In genomic region chr2:20781656-20782265, GRCh38 we compare ENCODE assay signal across 8 cellular contexts. TPM values are rescaled to one million over a fixed set of nuclear protein-coding genes. Genes with fewer than 3 reads are reported as not detected.
DNase-seq lines count a peak whose midpoint lies in the region; ATAC-seq, FAIRE-seq and TF ChIP-seq lines count a peak whose summit lies in the region.

No MANE protein-coding gene starts in this region.

- CTCF ChIA-PET in Calu3 (lab: Charles Lee) = interaction anchor here (0.6 to 1.7 kb wide), 10 partner anchors 10 to 336 kb away, joined by 3 to 24 read pairs (median 3); no protein-coding TSS in a partner anchor

- no peaks in the 10 kb centered on the region for H3K36me3 ChIP-seq in WERI-Rb-1

- no peaks in the 10 kb centered on the region for H3K9me3 Mint-ChIP-seq in Calu3 (ENCODE audit: low read depth, unreplicated experiment)

- no peaks in the 10 kb centered on the region for H3K27me3 ChIP-seq in WERI-Rb-1 (ENCODE audit: insufficient read depth, low read depth, severe bottlenecking)

- H3K4me1 Mint-ChIP-seq in Calu3 (ENCODE audit: low read depth, unreplicated experiment) = no peaks in the 10 kb centered on the region

- H3K27me3 Mint-ChIP-seq in Calu3 (ENCODE audit: unreplicated experiment) = no peaks in the 10 kb centered on the region

- intact Hi-C loops in Calu3 (cut with micrococcal nuclease; ENCODE audit: unreplicated experiment) = loop anchor here (1.0 kb wide), 1 partner anchor 182 kb away; no protein-coding TSS in a partner anchor

- no peak overlapping the region for H3K4me3 ChIP-seq in WERI-Rb-1 (ENCODE audit: low read depth, low read length)

- peak; percentile 64 for ATAC-seq in HG03565 (IDR thresholded peaks at IDR 0.05; ENCODE audit: unreplicated experiment)
- no peak for ATAC-seq in HG02981 (IDR thresholded peaks at IDR 0.05; ENCODE audit: unreplicated experiment)

- H3K27ac Mint-ChIP-seq in Calu3 (ENCODE audit: unreplicated experiment) = no peak overlapping the region

- no peaks in the 10 kb centered on the region for H3K36me3 Mint-ChIP-seq in Calu3 (ENCODE audit: insufficient read depth, unreplicated experiment)

- no peak overlapping the region for H3K4me3 Mint-ChIP-seq in Calu3 (ENCODE audit: low read depth, unreplicated experiment)

- H3K9me3 ChIP-seq in WERI-Rb-1 (ENCODE audit: severe bottlenecking) = no peaks in the 10 kb centered on the region

- no TSS peak for BruUV-seq in Calu3 (replicated peaks; lab: Mats Ljungman, UMichigan)

- no peak overlapping the region for H3K27ac ChIP-seq in WERI-Rb-1

- FAIRE-seq in GM19239 (lab: Jason Lieb, UNC) = peak; percentile 47

- TF ChIP-seq CTCF in Calu3 (IDR thresholded peaks at IDR 0.05; ENCODE audit: unreplicated experiment) (peak; percentile 71), WERI-Rb-1 (IDR thresholded peaks at IDR 0.05; ENCODE audit: low read depth, low read length) (peak; percentile 65)

- DNase-seq in Calu3 (peak; percentile 38), GM19239 (ENCODE audit: insufficient read length, low spot score) (no peak), WERI-Rb-1 (peak; percentile 47), iPS-NIHi11 (ENCODE audit: low spot score) (peak; percentile 44), T1000 (lab: John Stamatoyannopoulos, UW) (no peak)
- DNase-seq in effector CD8-positive, alpha-beta T cell (lab: John Stamatoyannopoulos, UW) = no peak

RNA-seq across cellular contexts. Expression of gene LDAH, which starts 41.1 kb away (rescaled TPM):
- 18.1 and 21.5 TPM in 2 replicates for total RNA-seq in Calu3 (2022)

Comparison
In these comparisons a context has a peak if more than half of its experiments do, and no peak if none do; other contexts are left out.
1. DNase-seq: peak in Calu3 (single experiment), WERI-Rb-1 (single experiment) and iPS-NIHi11 (single experiment); none in GM19239 (single experiment), T1000 (single experiment) and effector CD8-positive, alpha-beta T cell (single experiment).